In the genomic region with DNA sequence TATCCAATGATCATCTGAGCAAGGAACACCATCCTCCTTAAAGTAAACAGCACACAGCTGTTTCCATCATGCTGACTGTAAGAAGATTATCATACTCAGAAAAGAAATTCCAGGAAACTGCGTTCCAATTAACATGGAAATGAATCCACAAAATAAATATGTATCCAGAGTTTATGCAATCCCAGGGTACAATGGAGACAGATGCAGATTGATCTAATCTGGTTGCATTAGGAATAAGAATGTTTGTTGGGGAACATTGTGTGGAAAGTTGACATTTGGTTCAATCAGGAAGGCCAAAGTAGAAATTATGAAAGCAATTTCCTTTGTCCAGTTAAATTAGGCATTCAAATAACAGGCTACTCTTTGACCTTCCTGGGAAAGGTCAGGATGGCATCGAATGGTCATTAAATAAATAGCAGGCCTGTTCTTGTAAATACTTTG, we compare ENCODE assay signal across 13 cellular contexts.
DNase-seq lines count a peak whose midpoint lies in the region; ATAC-seq and TF ChIP-seq lines count a peak whose summit lies in the region.
"Had no signal": no experiment of that assay in that cellular context is flagged by ENCODE, and none has a peak within 500 bp of the region (broad histone marks: within the 10 kb centered on the region; RNA-seq: fewer than 3 reads in every experiment).

No MANE protein-coding gene starts in this region.

- TF ChIP-seq CTCF in A673 (conservative IDR thresholded peaks at IDR 0.05; ENCODE audit: low read depth, low read length): no peak

- H3K27me3 Mint-ChIP-seq in dendritic cell treated with granulocyte-macrophage colony-stimulating factor and Interleukin-4, amounts not matched to agents 40 ng/mL and 50 ng/mL, for 4 days: no peaks in the 10 kb centered on the region
- no peaks in the 10 kb centered on the region for H3K27me3 Mint-ChIP-seq in naive B cell

- H3K27ac Mint-ChIP-seq in dendritic cell treated with granulocyte-macrophage colony-stimulating factor and Interleukin-4, amounts not matched to agents 40 ng/mL and 50 ng/mL, for 4 days: peak overlapping the region; percentile 89
- H3K27ac Mint-ChIP-seq in naive B cell: peak overlapping the region in 3 of 6 donors; percentile 7 to 91 (median 45)

- intact Hi-C loops in dendritic cell treated with granulocyte-macrophage colony-stimulating factor and Interleukin-4, amounts not matched to agents 40 ng/mL and 50 ng/mL, for 4 days (cut with micrococcal nuclease): no loop called here
- intact Hi-C loops in A673 (cut with micrococcal nuclease; ENCODE audit: unreplicated experiment): no loop called here

- H3K9me3 ChIP-seq in BLaER1: no peaks in the 10 kb centered on the region
- H3K9me3 ChIP-seq in A673 (ENCODE audit: low read depth, low read length, poor library complexity, severe bottlenecking): no peaks in the 10 kb centered on the region

- H4K20me1 ChIP-seq in BLaER1: no peaks in the 10 kb centered on the region

- peak overlapping the region; percentile 65 for H3K4me2 ChIP-seq in BLaER1

- no peaks in the 10 kb centered on the region for H3K9me3 Mint-ChIP-seq in dendritic cell treated with granulocyte-macrophage colony-stimulating factor and Interleukin-4, amounts not matched to agents 40 ng/mL and 50 ng/mL, for 4 days
- H3K9me3 Mint-ChIP-seq in naive B cell: peaks cover 0 to 2% (median 0%) of the 10 kb centered on the region in 7 donors

- ATAC-seq in naive B cell (ENCODE audit: low read depth in 2 of 2): no peak
- no peak for ATAC-seq in GM21825 (IDR thresholded peaks at IDR 0.05; ENCODE audit: unreplicated experiment)

- H3K4me3 ChIP-seq in BLaER1 (no peak overlapping the region), A673 (ENCODE audit: low read depth, low read length, poor library complexity, severe bottlenecking) (no peak overlapping the region)

- BruUV-seq in A673 (replicated peaks; lab: Mats Ljungman, UMichigan): no TSS peak

- H3K27ac ChIP-seq in BLaER1 (no peak overlapping the region; the same call in 1 of the 2 replicates), A673 (ENCODE audit: low read depth, low read length, poor library complexity, severe bottlenecking) (no peak overlapping the region)
- H3K27ac ChIP-seq: RWPE1 had no signal

- DNase-seq in LHCN-M2 (ENCODE audit: low read depth): peak; percentile 58
- no peak for DNase-seq in naive B cell
- DNase-seq in CD1c-positive myeloid dendritic cell (ENCODE audit: extremely low spot score): no peak
- no peak for DNase-seq in NCI-H146 (lab: John Stamatoyannopoulos, UW)
- no peak for DNase-seq in A673 (ENCODE audit: low spot score)
- DNase-seq: activated T-cell treated with anti-CD3 and anti-CD28 coated beads, Interleukin-2, amount 50 U/mL, for 1 hour; Calu3; hippocampal formation; posterior cingulate gyrus had no signal

- H3K4me3 Mint-ChIP-seq in dendritic cell treated with granulocyte-macrophage colony-stimulating factor and Interleukin-4, amounts not matched to agents 40 ng/mL and 50 ng/mL, for 4 days: no peak overlapping the region
- H3K4me3 Mint-ChIP-seq in naive B cell: peak overlapping the region in 5 of 8 donors; percentile 52 to 81 (median 77)

- no peaks in the 10 kb centered on the region for H3K27me3 ChIP-seq in BLaER1
- no peaks in the 10 kb centered on the region for H3K27me3 ChIP-seq in A673 (replicated peaks; ENCODE audit: insufficient read depth, low read depth, low read length, poor library complexity)

- CTCF ChIA-PET in A673 (lab: Charles Lee): no interaction called here

- H3K9ac ChIP-seq in BLaER1: no peak overlapping the region

- peaks cover 19% of the 10 kb centered on the region for H3K4me1 ChIP-seq in BLaER1
- peaks cover 7% of the 10 kb centered on the region for H3K4me1 ChIP-seq in A673 (ENCODE audit: insufficient read depth, low read length, poor library complexity, severe bottlenecking)

- H3K36me3 ChIP-seq in BLaER1: no peaks in the 10 kb centered on the region
- no peaks in the 10 kb centered on the region for H3K36me3 ChIP-seq in A673 (ENCODE audit: insufficient read depth, low read length, poor library complexity, severe bottlenecking)

- peaks cover 58% of the 10 kb centered on the region for H3K4me1 Mint-ChIP-seq in dendritic cell treated with granulocyte-macrophage colony-stimulating factor and Interleukin-4, amounts not matched to agents 40 ng/mL and 50 ng/mL, for 4 days (ENCODE audit: low read depth)
- peaks cover 41 to 69% (median 48%) of the 10 kb centered on the region in 3 donors for H3K4me1 Mint-ChIP-seq in naive B cell

- POLR2A ChIA-PET in A673 (lab: Charles Lee; ENCODE audit: low non-redundant PET): no interaction called here

- no peaks in the 10 kb centered on the region for H3K36me3 Mint-ChIP-seq in dendritic cell treated with granulocyte-macrophage colony-stimulating factor and Interleukin-4, amounts not matched to agents 40 ng/mL and 50 ng/mL, for 4 days (ENCODE audit: low read depth)
- H3K36me3 Mint-ChIP-seq in naive B cell: no peaks in the 10 kb centered on the region
